In genomic region chr4:1215347-1216075, GRCh38 we compare ENCODE assay signal across 11 cellular contexts. TPM values are rescaled to one million over a fixed set of nuclear protein-coding genes. Genes with fewer than 3 reads are reported as not detected.
DNase-seq lines count a peak whose midpoint lies in the region; ATAC-seq and TF ChIP-seq lines count a peak whose summit lies in the region.
"Had no signal": no experiment of that assay in that cellular context is flagged by ENCODE, and none has a peak within 500 bp of the region (broad histone marks: within the 10 kb centered on the region; RNA-seq: fewer than 3 reads in every experiment).

No MANE protein-coding gene starts in this region.

- no peaks in the 10 kb centered on the region for H3K36me3 ChIP-seq in SU-DHL-6 (ENCODE audit: low read length)

- H3K9me2 ChIP-seq in SU-DHL-6 (replicated peaks; ENCODE audit: insufficient read depth, low read length) = no peaks in the 10 kb centered on the region

- no peaks in the 10 kb centered on the region for H4K20me1 ChIP-seq in SU-DHL-6 (ENCODE audit: low read depth, low read length)

- peak overlapping the region; percentile 98 for H3K4me2 ChIP-seq in SU-DHL-6 (ENCODE audit: low read depth, low read length, poor library complexity, severe bottlenecking)

- peaks cover 46% of the 10 kb centered on the region for H3F3A ChIP-seq in SU-DHL-6 (ENCODE audit: insufficient read depth)

- no peaks in the 10 kb centered on the region for H3K9me3 ChIP-seq in SU-DHL-6 (ENCODE audit: insufficient read depth, low read length)
- H3K9me3 ChIP-seq: pancreas had no signal

- intact Hi-C loops in sciatic nerve (cut with DNase I) = no loop called here

- no peak overlapping the region for H2AFZ ChIP-seq in SU-DHL-6 (ENCODE audit: low read depth, low read length, severe bottlenecking)
- H2AFZ ChIP-seq: GM23248 had no signal

- peak; percentile 25 for ATAC-seq in GM18868 (IDR thresholded peaks at IDR 0.05; ENCODE audit: unreplicated experiment)
- peak; percentile 64 for ATAC-seq in HG02678 (IDR thresholded peaks at IDR 0.05; ENCODE audit: unreplicated experiment)
- ATAC-seq in sciatic nerve = peak; percentile 91
- ATAC-seq: effector memory CD8-positive, alpha-beta T cell; pancreas had no signal

- H3K27ac ChIP-seq in SU-DHL-6 (ENCODE audit: low read depth, low read length) = peak overlapping the region; percentile 100
- H3K27ac ChIP-seq: GM23248, pancreas had no signal

- no peak for TF ChIP-seq CTCF in SU-DHL-6 (IDR thresholded peaks at IDR 0.05; ENCODE audit: insufficient read depth, low read length, poor library complexity, severe bottlenecking)

- H3K79me2 ChIP-seq in SU-DHL-6 (ENCODE audit: insufficient read depth, low read length) = peaks cover 18% of the 10 kb centered on the region; the same call in 1 of the 2 replicates

- H3K9ac ChIP-seq in SU-DHL-6 (ENCODE audit: low read length) = peak overlapping the region; percentile 52
- H3K9ac ChIP-seq: GM23248 had no signal

- H3K27me3 ChIP-seq in SU-DHL-6 (ENCODE audit: low read length) = no peaks in the 10 kb centered on the region
- H3K27me3 ChIP-seq: pancreas had no signal

- H3K4me3 ChIP-seq in SU-DHL-6 (ENCODE audit: insufficient read depth, low read length, poor library complexity, severe bottlenecking) = no peak overlapping the region
- H3K4me3 ChIP-seq: GM23248, pancreas had no signal

- DNase-seq in sciatic nerve (ENCODE audit: low spot score) (no peak), KG1 (lab: John Stamatoyannopoulos, UW) (no peak), SIG-M5 (lab: John Stamatoyannopoulos, UW) (no peak)
- no peak for DNase-seq in stimulated activated CD4-positive, alpha-beta T cell treated with anti-CD3 and anti-CD28 coated beads, Interleukin-15, amount 100 ng/mL, for 24 hours
- DNase-seq: activated naive CD4-positive, alpha-beta T cell treated with Interleukin-2 at 50 U/mL for 16 hours; effector memory CD8-positive, alpha-beta T cell; GM23248 had no signal

RNA-seq across cellular contexts. Expression of gene CTBP1, which starts 33.4 kb away (rescaled TPM):
- total RNA-seq in sciatic nerve = 143 TPM

RNA-seq across cellular contexts. Expression of gene SPON2, which starts 43.1 kb away (rescaled TPM):
- total RNA-seq in sciatic nerve = 35.6 TPM

Comparison
In these comparisons a context has a peak if more than half of its experiments do, and no peak if none do; other contexts are left out.
1. ATAC-seq: peak in every context shown above with its lines; median percentile 91 in sciatic nerve; 64 in HG02678; 25 in GM18868.